In the genomic region with DNA sequence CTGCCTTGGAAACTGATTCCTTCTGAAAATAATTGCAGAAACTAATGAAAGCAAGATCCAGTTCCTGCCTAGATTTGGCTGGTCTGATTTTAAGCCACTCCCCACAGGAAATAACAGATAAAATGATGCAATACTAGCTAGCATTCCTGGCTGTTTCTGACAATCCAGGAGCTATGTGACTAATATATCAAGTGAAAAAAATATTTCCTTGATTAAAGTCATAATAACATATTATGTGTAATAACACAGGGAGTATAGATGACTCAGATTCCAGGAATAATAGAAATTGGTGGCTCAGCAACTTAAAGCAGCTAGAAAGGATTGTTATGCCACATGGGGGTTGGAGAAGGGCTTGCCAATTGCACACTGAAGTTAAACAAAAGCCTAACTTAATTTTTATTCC, we compare ENCODE assay signal across 9 cellular contexts.
DNase-seq lines count a peak whose midpoint lies in the region; ATAC-seq and TF ChIP-seq lines count a peak whose summit lies in the region.
"Had no signal": no experiment of that assay in that cellular context is flagged by ENCODE, and none has a peak within 500 bp of the region (broad histone marks: within the 10 kb centered on the region; RNA-seq: fewer than 3 reads in every experiment).

No MANE protein-coding gene starts in this region.

- DNase-seq in NCI-H146 treated with DMSO at 0.1 percent for 48 hours (lab: John Stamatoyannopoulos, UW; ENCODE audit: unreplicated experiment) (peak; percentile 17), NCI-H146 (lab: John Stamatoyannopoulos, UW) (no peak), brain microvascular endothelial cell (peak; percentile 85), kidney epithelial cell (ENCODE audit: low read depth) (peak; percentile 79), upper lobe of right lung (no peak), HEK293T (ENCODE audit: extremely low spot score) (no peak)
- DNase-seq in activated CD4-positive, alpha-beta T cell treated with anti-CD3 and anti-CD28 coated beads, Interleukin-2, amount 50 U/mL, for 48 hours, result no peak

- peak; percentile 71 for ATAC-seq in upper lobe of right lung
- no peak for ATAC-seq in GM21367 (IDR thresholded peaks at IDR 0.05; ENCODE audit: unreplicated experiment)

- CTCF ChIA-PET in HEK293T (lab: Yijun Ruan, JAX), result interaction anchor here (0.6 to 0.7 kb wide), 2 partner anchors 120 to 318 kb away, joined by 3 to 4 read pairs; no protein-coding TSS in a partner anchor

- H3K4me3 ChIP-seq in brain microvascular endothelial cell (ENCODE audit: low read depth, low read length) (no peak overlapping the region), kidney epithelial cell (ENCODE audit: low read depth, low read length) (no peak overlapping the region), upper lobe of right lung (no peak overlapping the region)
- H3K4me3 ChIP-seq: BLaER1 had no signal

- peaks cover 10% of the 10 kb centered on the region for H3K4me1 ChIP-seq in upper lobe of right lung

- POLR2A ChIA-PET in HEK293T (lab: Yijun Ruan, JAX), result interaction anchor here (1.0 kb wide), 2 partner anchors 98 to 185 kb away, joined by 3 read pairs; no protein-coding TSS in a partner anchor

- H3K27me3 ChIP-seq in brain microvascular endothelial cell (replicated peaks), result no peaks in the 10 kb centered on the region
- no peaks in the 10 kb centered on the region for H3K27me3 ChIP-seq in kidney epithelial cell (ENCODE audit: control insufficient read depth, insufficient read depth, low read length)
- H3K27me3 ChIP-seq in upper lobe of right lung, result no peaks in the 10 kb centered on the region
- H3K27me3 ChIP-seq: BLaER1 had no signal

- TF ChIP-seq CTCF in brain microvascular endothelial cell (IDR thresholded peaks at IDR 0.05; ENCODE audit: low read depth, low read length, missing control alignments) (peak; percentile 9), kidney epithelial cell (IDR thresholded peaks at IDR 0.05; ENCODE audit: insufficient read depth, low read length, poor library complexity, severe bottlenecking) (no peak), upper lobe of right lung (IDR thresholded peaks at IDR 0.05) (no peak)

- H3K27ac ChIP-seq in brain microvascular endothelial cell (peak overlapping the region; percentile 76), upper lobe of right lung (peak overlapping the region; percentile 48)
- H3K27ac ChIP-seq: BLaER1 had no signal

- intact Hi-C loops in upper lobe of right lung (cut with DNase I), result no loop called here

- H3K36me3 ChIP-seq in brain microvascular endothelial cell (replicated peaks), result no peaks in the 10 kb centered on the region
- H3K36me3 ChIP-seq in kidney epithelial cell (ENCODE audit: control insufficient read depth, insufficient read depth, low read length), result no peaks in the 10 kb centered on the region
- H3K36me3 ChIP-seq in upper lobe of right lung, result no peaks in the 10 kb centered on the region
- H3K36me3 ChIP-seq: BLaER1 had no signal

- H3K9me3 ChIP-seq in upper lobe of right lung, result no peaks in the 10 kb centered on the region

- in situ Hi-C loops in brain microvascular endothelial cell (cut with HindIII; ENCODE audit: low pct_ligation_motif_present, low sequenced_read_pairs), result no loop called here

TF ChIP-seq in HEK293T, 16 proteins besides CTCF, POLR2A, EP300 and RAD21:
- TF ChIP-seq FOXK2 (IDR thresholded peaks at IDR 0.05) (no peak), SP1 (IDR thresholded peaks at IDR 0.05) (no peak), TARDBP (IDR thresholded peaks at IDR 0.05) (no peak), LEF1 (IDR thresholded peaks at IDR 0.05; ENCODE audit: borderline replicate concordance) (no peak), CTBP1 (IDR thresholded peaks at IDR 0.05; ENCODE audit: borderline replicate concordance) (no peak), FOXA1 (IDR thresholded peaks at IDR 0.05) (no peak), SUZ12 (IDR thresholded peaks at IDR 0.05) (no peak), ZNF384 (IDR thresholded peaks at IDR 0.05) (no peak)

Comparison
In these comparisons a context has a peak if more than half of its experiments do, and no peak if none do; other contexts are left out.
1. DNase-seq: peak in NCI-H146 treated with DMSO at 0.1 percent for 48 hours (single experiment), brain microvascular endothelial cell (single experiment) and kidney epithelial cell (single experiment); none in NCI-H146 (single experiment), upper lobe of right lung (single experiment), HEK293T (single experiment) and activated CD4-positive, alpha-beta T cell treated with anti-CD3 and anti-CD28 coated beads, Interleukin-2, amount 50 U/mL, for 48 hours (0 of 2).